Comparison of ENCODE assay signal across 8 cellular contexts in the genomic region with DNA sequence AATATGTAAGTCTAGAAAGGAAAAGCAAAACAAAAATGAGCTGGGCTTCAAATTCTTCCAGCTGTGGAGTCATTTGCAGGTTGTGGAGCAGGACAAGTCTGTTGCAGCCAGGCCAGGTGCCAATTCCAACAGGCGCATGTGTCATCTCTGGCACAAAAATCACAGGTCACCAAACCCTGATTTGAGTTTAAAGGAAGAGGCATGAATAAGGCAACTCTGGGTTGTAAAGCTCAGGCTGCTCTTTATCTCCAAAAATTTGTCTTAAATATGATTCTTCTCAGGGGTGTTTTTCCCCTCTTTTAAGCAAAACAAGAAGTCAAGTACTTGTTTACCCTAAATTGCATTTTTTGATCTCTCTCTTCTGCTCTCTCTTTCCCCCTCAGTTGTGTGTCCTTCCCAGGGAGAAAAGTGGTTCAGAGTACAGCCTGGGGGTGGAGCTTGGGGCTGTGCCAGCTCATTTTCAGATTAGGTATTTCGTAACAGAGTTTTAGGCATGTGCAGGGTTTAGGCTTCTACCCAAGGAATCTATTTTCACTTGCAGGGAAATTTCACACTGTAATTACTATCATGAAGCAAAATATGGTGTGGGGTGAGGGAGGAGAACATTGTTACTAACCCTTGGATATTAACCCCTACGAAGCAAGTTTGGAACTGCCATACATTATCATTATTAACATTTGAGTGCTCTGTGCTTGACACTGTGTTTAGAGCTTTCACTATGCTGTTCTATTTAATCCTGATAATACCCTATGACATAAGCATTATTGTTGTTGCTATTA. TPM values are rescaled to one million over a fixed set of nuclear protein-coding genes. Genes with fewer than 3 reads are reported as not detected.
DNase-seq lines count a peak whose midpoint lies in the region; ATAC-seq and TF ChIP-seq lines count a peak whose summit lies in the region.

No MANE protein-coding gene starts in this region.

- no peak for TF ChIP-seq CTCF in AG04449 (IDR thresholded peaks at IDR 0.05; ENCODE audit: insufficient read depth, low read length, missing control alignments)
- TF ChIP-seq CTCF in activated CD8-positive, alpha-beta T cell treated with anti-CD3 and anti-CD28 coated beads for 36 hours (IDR thresholded peaks at IDR 0.05) = no peak
- no peak for TF ChIP-seq CTCF in esophagus muscularis mucosa (IDR thresholded peaks at IDR 0.05)
- no peak for TF ChIP-seq CTCF in uterus (IDR thresholded peaks at IDR 0.05)
- no peak for TF ChIP-seq CTCF in endothelial cell (IDR thresholded peaks at IDR 0.05; ENCODE audit: unreplicated experiment)

- H3K4me1 Mint-ChIP-seq in activated CD8-positive, alpha-beta T cell treated with anti-CD3 and anti-CD28 coated beads for 36 hours (ENCODE audit: low read depth) = peaks cover 60% of the 10 kb centered on the region
- H3K4me1 Mint-ChIP-seq in endothelial cell (ENCODE audit: unreplicated experiment) = peaks cover 4% of the 10 kb centered on the region

- H3K27me3 Mint-ChIP-seq in activated CD8-positive, alpha-beta T cell treated with anti-CD3 and anti-CD28 coated beads for 36 hours = no peaks in the 10 kb centered on the region
- H3K27me3 Mint-ChIP-seq in endothelial cell (ENCODE audit: unreplicated experiment) = peaks cover 1% of the 10 kb centered on the region

- TF ChIP-seq POLR2A in esophagus muscularis mucosa (IDR thresholded peaks at IDR 0.05; ENCODE audit: low read depth) (no peak), uterus (IDR thresholded peaks at IDR 0.05) (no peak)

- CTCF ChIA-PET in AG04449 (lab: Yijun Ruan, JAX) = interaction anchor here (1.1 to 2.3 kb wide), 5 partner anchors 8 to 128 kb away, joined by 3 to 10 read pairs (median 5); partner anchors contain the start of gene NCOA3
- CTCF ChIA-PET in HEK293T (lab: Yijun Ruan, JAX) = interaction anchor here (0.6 to 1.0 kb wide), 3 partner anchors 9 to 109 kb away, joined by 3 to 4 read pairs (median 3); no protein-coding TSS in a partner anchor
- CTCF ChIA-PET in activated CD8-positive, alpha-beta T cell treated with anti-CD3 and anti-CD28 coated beads for 36 hours (lab: Charles Lee) = interaction anchor here (0.9 to 2.1 kb wide), 7 partner anchors 9 to 313 kb away, joined by 3 to 17 read pairs (median 3); partner anchors contain the start of gene NCOA3

- H3K4me3 ChIP-seq in AG04449 (ENCODE audit: low read depth, low read length) (no peak overlapping the region), esophagus muscularis mucosa (peak overlapping the region in 2 of 4 donors; percentile 16 to 36), neuron (ENCODE audit: low read length) (no peak overlapping the region), uterus (no peak overlapping the region)

- H3K27ac Mint-ChIP-seq in activated CD8-positive, alpha-beta T cell treated with anti-CD3 and anti-CD28 coated beads for 36 hours = peak overlapping the region; percentile 77
- no peak overlapping the region for H3K27ac Mint-ChIP-seq in endothelial cell (ENCODE audit: unreplicated experiment)

- no peaks in the 10 kb centered on the region for H3K9me3 ChIP-seq in esophagus muscularis mucosa
- no peaks in the 10 kb centered on the region for H3K9me3 ChIP-seq in neuron (ENCODE audit: low read length)
- no peaks in the 10 kb centered on the region for H3K9me3 ChIP-seq in uterus

- H3K36me3 Mint-ChIP-seq in activated CD8-positive, alpha-beta T cell treated with anti-CD3 and anti-CD28 coated beads for 36 hours (ENCODE audit: low read depth) = peaks cover 13% of the 10 kb centered on the region
- H3K36me3 Mint-ChIP-seq in endothelial cell (ENCODE audit: low read depth, unreplicated experiment) = no peaks in the 10 kb centered on the region

- H3K9me3 Mint-ChIP-seq in activated CD8-positive, alpha-beta T cell treated with anti-CD3 and anti-CD28 coated beads for 36 hours = peaks cover 3% of the 10 kb centered on the region
- H3K9me3 Mint-ChIP-seq in endothelial cell (ENCODE audit: unreplicated experiment) = no peaks in the 10 kb centered on the region

- WGBS in esophagus muscularis mucosa = 5% methylated on average over 3 of the region's 3 CpGs

- peak overlapping the region; percentile 46 for H2AFZ ChIP-seq in neuron (ENCODE audit: low read depth, low read length)

- peak overlapping the region; percentile 38 for H3K4me3 Mint-ChIP-seq in activated CD8-positive, alpha-beta T cell treated with anti-CD3 and anti-CD28 coated beads for 36 hours
- H3K4me3 Mint-ChIP-seq in endothelial cell (ENCODE audit: unreplicated experiment) = no peak overlapping the region

- no peaks in the 10 kb centered on the region for H3K27me3 ChIP-seq in esophagus muscularis mucosa
- H3K27me3 ChIP-seq in neuron (ENCODE audit: insufficient read depth, low read length) = no peaks in the 10 kb centered on the region
- H3K27me3 ChIP-seq in uterus = no peaks in the 10 kb centered on the region

- intact Hi-C loops in activated CD8-positive, alpha-beta T cell treated with anti-CD3 and anti-CD28 coated beads for 36 hours (cut with micrococcal nuclease) = no loop called here
- intact Hi-C loops in esophagus muscularis mucosa (cut with DNase I) = loop anchor here (10.0 kb wide), 1 partner anchor 239 kb away; no protein-coding TSS in a partner anchor
- intact Hi-C loops in uterus (cut with DNase I; ENCODE audit: low total_unique reads) = no loop called here

- TF ChIP-seq EP300 in esophagus muscularis mucosa (IDR thresholded peaks at IDR 0.05) = no peak

- DNase-seq in AG04449 (ENCODE audit: low read depth, low spot score) (peak; percentile 24), HEK293T (ENCODE audit: extremely low spot score) (peak; percentile 55), NCI-H526 treated with DMSO at 0.1 percent for 48 hours (lab: John Stamatoyannopoulos, UW) (peak; percentile 33), esophagus muscularis mucosa (ENCODE audit: extremely low spot score) (peak; percentile 97), uterus (peak; percentile 90 to 92), endothelial cell (ENCODE audit: low spot score) (no peak)
- DNase-seq in activated CD8-positive, alpha-beta T cell treated with anti-CD3 and anti-CD28 coated beads for 36 hours = peak; percentile 83

- POLR2A ChIA-PET in AG04449 (lab: Yijun Ruan, JAX) = interaction anchor here (0.7 to 1.0 kb wide), 2 partner anchors 8 to 29 kb away, joined by 4 read pairs; partner anchors contain the start of gene NCOA3
- POLR2A ChIA-PET in HEK293T (lab: Yijun Ruan, JAX) = interaction anchor here (1.4 kb wide), 1 partner anchor 8 kb away, joined by 18 read pairs; the partner anchor contains the start of gene NCOA3
- POLR2A ChIA-PET in activated CD8-positive, alpha-beta T cell treated with anti-CD3 and anti-CD28 coated beads for 36 hours (lab: Charles Lee) = interaction anchor here (0.6 to 3.8 kb wide), 5 partner anchors 8 to 98 kb away, joined by 3 to 27 read pairs (median 4); partner anchors contain the start of gene NCOA3

- H3K36me3 ChIP-seq in esophagus muscularis mucosa = no peaks in the 10 kb centered on the region
- no peaks in the 10 kb centered on the region for H3K36me3 ChIP-seq in neuron (ENCODE audit: insufficient read depth, low read length)
- H3K36me3 ChIP-seq in uterus = no peaks in the 10 kb centered on the region

- H3K4me1 ChIP-seq in esophagus muscularis mucosa = peaks cover 20 to 22% (median 21%) of the 10 kb centered on the region in 4 donors
- H3K4me1 ChIP-seq in neuron (ENCODE audit: insufficient read depth, low read length) = peaks cover 9% of the 10 kb centered on the region
- no peaks in the 10 kb centered on the region for H3K4me1 ChIP-seq in uterus

- ATAC-seq in activated CD8-positive, alpha-beta T cell treated with anti-CD3 and anti-CD28 coated beads for 36 hours = peak; percentile 60

- H3K27ac ChIP-seq in esophagus muscularis mucosa (replicated peaks in 1 of 4) = peak overlapping the region; percentile 71 to 84 (median 78)
- H3K27ac ChIP-seq in uterus = peak overlapping the region; percentile 58 to 82

TF ChIP-seq in HEK293T, 16 proteins besides CTCF, POLR2A, EP300 and RAD21:
- TF ChIP-seq L3MBTL2 (conservative IDR thresholded peaks at IDR 0.05) (0 out of 2 replicates have a peak, but pooled peaks have one; percentile 15), PKNOX1 (IDR thresholded peaks at IDR 0.05) (no peak)

RNA-seq across cellular contexts. Expression of gene NCOA3, which starts 8.3 kb away (rescaled TPM):
- total RNA-seq in activated CD8-positive, alpha-beta T cell treated with anti-CD3 and anti-CD28 coated beads for 36 hours = 10 to 100 TPM; 66.2 to 73.7 TPM
- total RNA-seq in esophagus muscularis mucosa (10 to 100 TPM; 25.7 to 51.4 (median 35.8) TPM), uterus (10 to 100 TPM; 27.9 to 59.2 (median 44.2) TPM), endothelial cell (ENCODE audit: unreplicated experiment) (54.8 TPM)
